In genomic region chr6:156974897-156975296, GRCh38 we compare ENCODE assay signal across 17 cellular contexts.
DNase-seq lines count a peak whose midpoint lies in the region; ATAC-seq, FAIRE-seq and TF ChIP-seq lines count a peak whose summit lies in the region.
"Had no signal": no experiment of that assay in that cellular context is flagged by ENCODE, and none has a peak within 500 bp of the region (broad histone marks: within the 10 kb centered on the region; RNA-seq: fewer than 3 reads in every experiment).

No MANE protein-coding gene starts in this region.

- CTCF ChIA-PET in activated CD4-positive, alpha-beta T cell treated with anti-CD3 and anti-CD28 coated beads for 36 hours (lab: Charles Lee): interaction anchor here (1.5 kb wide), 1 partner anchor 10 kb away, joined by 3 read pairs; no protein-coding TSS in a partner anchor
- CTCF ChIA-PET in WTC11 (lab: Charles Lee): no interaction called here

- H3K4me3 Mint-ChIP-seq in activated CD4-positive, alpha-beta T cell treated with anti-CD3 and anti-CD28 coated beads for 36 hours: peak overlapping the region; percentile 29
- no peak overlapping the region for H3K4me3 Mint-ChIP-seq in WTC11

- FAIRE-seq in GM18507 (lab: Jason Lieb, UNC) (peak; percentile 55), islet of Langerhans (lab: Jason Lieb, UNC) (peak; percentile 55)
- FAIRE-seq: TTC549 had no signal

- intact Hi-C loops in activated CD4-positive, alpha-beta T cell treated with anti-CD3 and anti-CD28 coated beads for 36 hours (cut with DNase I, micrococcal nuclease): loop anchor here (5.0 kb wide), 2 partner anchors 118 to 198 kb away; partner anchors contain the start of gene ARID1B (in 1 of the 2)

- ATAC-seq in activated CD4-positive, alpha-beta T cell treated with anti-CD3 and anti-CD28 coated beads for 36 hours: peak; percentile 66
- ATAC-seq in WTC11 (no peak), GM18909 (IDR thresholded peaks at IDR 0.05; ENCODE audit: poor library complexity, unreplicated experiment) (no peak), HG02798 (IDR thresholded peaks at IDR 0.05; ENCODE audit: poor library complexity, unreplicated experiment) (no peak)
- ATAC-seq: heart left ventricle, upper lobe of right lung had no signal

- H3K9me3 Mint-ChIP-seq in activated CD4-positive, alpha-beta T cell treated with anti-CD3 and anti-CD28 coated beads for 36 hours (ENCODE audit: low read depth): no peaks in the 10 kb centered on the region
- H3K9me3 Mint-ChIP-seq in WTC11: no peaks in the 10 kb centered on the region

- H3K4me1 Mint-ChIP-seq in activated CD4-positive, alpha-beta T cell treated with anti-CD3 and anti-CD28 coated beads for 36 hours: peaks cover 83% of the 10 kb centered on the region
- H3K4me1 Mint-ChIP-seq in WTC11: peaks cover 82% of the 10 kb centered on the region

- H3K36me3 Mint-ChIP-seq in activated CD4-positive, alpha-beta T cell treated with anti-CD3 and anti-CD28 coated beads for 36 hours (ENCODE audit: low read depth): peaks cover 1% of the 10 kb centered on the region
- no peaks in the 10 kb centered on the region for H3K36me3 Mint-ChIP-seq in WTC11

- H3K27me3 Mint-ChIP-seq in activated CD4-positive, alpha-beta T cell treated with anti-CD3 and anti-CD28 coated beads for 36 hours: no peaks in the 10 kb centered on the region
- no peaks in the 10 kb centered on the region for H3K27me3 Mint-ChIP-seq in WTC11 (ENCODE audit: low read depth)

- DNase-seq in activated CD4-positive, alpha-beta T cell treated with anti-CD3 and anti-CD28 coated beads for 36 hours: no peak
- DNase-seq in activated CD4-positive, alpha-beta T cell treated with anti-CD3 and anti-CD28 coated beads for 1 hour: no peak
- no peak for DNase-seq in GM18507 (ENCODE audit: extremely low spot score, insufficient read length, low read depth)
- no peak for DNase-seq in WTC11 (ENCODE audit: low spot score)
- no peak for DNase-seq in dedifferentiated amniotic fluid mesenchymal stem cell (ENCODE audit: extremely low spot score)
- DNase-seq: activated CD4-positive, alpha-beta T cell treated with anti-CD3 and anti-CD28 coated beads, Interleukin-2, amount 50 U/mL, for 1 hour; brain microvascular endothelial cell; colonic mucosa; heart left ventricle; NCI-H1417 treated with DMSO at 0.1 percent for 48 hours; NCI-H524; stimulated activated CD4-positive, alpha-beta T cell treated with anti-CD3 and anti-CD28 coated beads, Interleukin-4, amount 100 ng/mL, for 4 hours; upper lobe of right lung had no signal

- peak overlapping the region; percentile 70 for H3K27ac Mint-ChIP-seq in activated CD4-positive, alpha-beta T cell treated with anti-CD3 and anti-CD28 coated beads for 36 hours
- H3K27ac Mint-ChIP-seq in WTC11: peak overlapping the region; percentile 71; the same call in 1 of the 2 replicates

- TF ChIP-seq CTCF in WTC11 (IDR thresholded peaks at IDR 0.05): no peak

- POLR2A ChIA-PET in activated CD4-positive, alpha-beta T cell treated with anti-CD3 and anti-CD28 coated beads for 36 hours (lab: Charles Lee): no interaction called here
- POLR2A ChIA-PET in WTC11 (lab: Charles Lee): no interaction called here

TF ChIP-seq in WTC11, 78 proteins besides CTCF, POLR2A, EP300 and RAD21 (continues in another document):
- TF ChIP-seq ZNF671 (CRISPR knock-in tag; IDR thresholded peaks at IDR 0.05) (no peak), SMAD3 (CRISPR knock-in tag; IDR thresholded peaks at IDR 0.05; ENCODE audit: borderline replicate concordance) (no peak), JUN (CRISPR knock-in tag; IDR thresholded peaks at IDR 0.05) (no peak), ZNF232 (CRISPR knock-in tag; IDR thresholded peaks at IDR 0.05) (no peak), NFATC4 (CRISPR knock-in tag; IDR thresholded peaks at IDR 0.05) (no peak), SOX15 (CRISPR knock-in tag; IDR thresholded peaks at IDR 0.05) (no peak), ZNF219 (CRISPR knock-in tag; IDR thresholded peaks at IDR 0.05; ENCODE audit: borderline replicate concordance) (no peak), AFF4 (CRISPR knock-in tag; IDR thresholded peaks at IDR 0.05; ENCODE audit: borderline replicate concordance) (no peak), ZBTB21 (CRISPR knock-in tag; IDR thresholded peaks at IDR 0.05; ENCODE audit: borderline replicate concordance) (no peak), GTF2I (CRISPR knock-in tag; conservative IDR thresholded peaks at IDR 0.05) (no peak), ATF6 (CRISPR knock-in tag; IDR thresholded peaks at IDR 0.05) (no peak), PRRX2 (CRISPR knock-in tag; IDR thresholded peaks at IDR 0.05) (no peak), ELF4 (CRISPR knock-in tag; IDR thresholded peaks at IDR 0.05; ENCODE audit: low read depth) (no peak), PREB (CRISPR knock-in tag; IDR thresholded peaks at IDR 0.05; ENCODE audit: borderline replicate concordance) (no peak), CREB1 (CRISPR knock-in tag; IDR thresholded peaks at IDR 0.05) (no peak)
- TF ChIP-seq, protein P1, sequence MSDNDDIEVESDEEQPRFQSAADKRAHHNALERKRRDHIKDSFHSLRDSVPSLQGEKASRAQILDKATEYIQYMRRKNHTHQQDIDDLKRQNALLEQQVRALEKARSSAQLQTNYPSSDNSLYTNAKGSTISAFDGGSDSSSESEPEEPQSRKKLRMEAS (CRISPR knock-in tag; IDR thresholded peaks at IDR 0.05): no peak
- TF ChIP-seq, protein P2, sequence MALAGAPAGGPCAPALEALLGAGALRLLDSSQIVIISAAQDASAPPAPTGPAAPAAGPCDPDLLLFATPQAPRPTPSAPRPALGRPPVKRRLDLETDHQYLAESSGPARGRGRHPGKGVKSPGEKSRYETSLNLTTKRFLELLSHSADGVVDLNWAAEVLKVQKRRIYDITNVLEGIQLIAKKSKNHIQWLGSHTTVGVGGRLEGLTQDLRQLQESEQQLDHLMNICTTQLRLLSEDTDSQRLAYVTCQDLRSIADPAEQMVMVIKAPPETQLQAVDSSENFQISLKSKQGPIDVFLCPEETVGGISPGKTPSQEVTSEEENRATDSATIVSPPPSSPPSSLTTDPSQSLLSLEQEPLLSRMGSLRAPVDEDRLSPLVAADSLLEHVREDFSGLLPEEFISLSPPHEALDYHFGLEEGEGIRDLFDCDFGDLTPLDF (CRISPR knock-in tag; IDR thresholded peaks at IDR 0.05): no peak
